Comparison of ENCODE assay signal across 11 cellular contexts in genomic region chr9:74499770-74500583, GRCh38. TPM values are rescaled to one million over a fixed set of nuclear protein-coding genes. Genes with fewer than 3 reads are reported as not detected.
DNase-seq lines count a peak whose midpoint lies in the region; ATAC-seq and TF ChIP-seq lines count a peak whose summit lies in the region.
"Had no signal": no experiment of that assay in that cellular context is flagged by ENCODE, and none has a peak within 500 bp of the region (broad histone marks: within the 10 kb centered on the region; RNA-seq: fewer than 3 reads in every experiment).

No MANE protein-coding gene starts in this region.

- CTCF ChIA-PET in activated CD8-positive, alpha-beta T cell treated with anti-CD3 and anti-CD28 coated beads, Interleukin-2, amount 10 ng/mL, durations not matched to agents 7 days and 5 days (lab: Charles Lee): interaction anchor here (1.2 kb wide), 1 partner anchor 55 kb away, joined by 3 read pairs; no protein-coding TSS in a partner anchor

- no peak for ATAC-seq in activated CD8-positive, alpha-beta T cell treated with anti-CD3 and anti-CD28 coated beads, Interleukin-2, amount 10 ng/mL, durations not matched to agents 7 days and 5 days
- ATAC-seq in heart right ventricle: no peak
- ATAC-seq in left lobe of liver: no peak
- ATAC-seq: pancreas had no signal

- TF ChIP-seq POLR2A in erythroblast (IDR thresholded peaks at IDR 0.05; ENCODE audit: low read length): no peak

- H3K9ac ChIP-seq in ES-I3 (ENCODE audit: low read depth, low read length) (peak overlapping the region; percentile 68; the same call in 1 of the 2 replicates), rectal smooth muscle tissue (ENCODE audit: low read length) (no peak overlapping the region)

- no peaks in the 10 kb centered on the region for H3K9me3 ChIP-seq in ES-I3 (ENCODE audit: control insufficient read depth, insufficient read depth, low read length)
- H3K9me3 ChIP-seq in heart right ventricle: no peaks in the 10 kb centered on the region
- H3K9me3 ChIP-seq: pancreas had no signal

- no peak overlapping the region for H3K27ac ChIP-seq in heart right ventricle
- H3K27ac ChIP-seq in rectal smooth muscle tissue (ENCODE audit: low read depth, low read length): no peak overlapping the region
- H3K27ac ChIP-seq: pancreas, SK-N-MC had no signal

- H3K9me3 Mint-ChIP-seq in activated CD8-positive, alpha-beta T cell treated with anti-CD3 and anti-CD28 coated beads, Interleukin-2, amount 10 ng/mL, durations not matched to agents 7 days and 5 days (ENCODE audit: insufficient read depth): no peaks in the 10 kb centered on the region
- H3K9me3 Mint-ChIP-seq: central memory CD8-positive, alpha-beta T cell had no signal

- H3K4me1 ChIP-seq in ES-I3 (ENCODE audit: insufficient read depth, low read length) (no peaks in the 10 kb centered on the region), heart right ventricle (peaks cover 0 to 28% (median 20%) of the 10 kb centered on the region in 9 donors), rectal smooth muscle tissue (ENCODE audit: control insufficient read depth, insufficient read depth, low read length) (no peaks in the 10 kb centered on the region)

- peak overlapping the region; percentile 21 to 67 (median 61) for H3K4me3 ChIP-seq in heart right ventricle
- peak overlapping the region; percentile 62 for H3K4me3 ChIP-seq in rectal smooth muscle tissue (ENCODE audit: low read length)
- H3K4me3 ChIP-seq: SK-N-MC had no signal

- intact Hi-C loops in heart right ventricle (cut with DNase I): no loop called here

- peak overlapping the region; percentile 92 for H3K4me3 Mint-ChIP-seq in activated CD8-positive, alpha-beta T cell treated with anti-CD3 and anti-CD28 coated beads, Interleukin-2, amount 10 ng/mL, durations not matched to agents 7 days and 5 days

- POLR2A ChIA-PET in activated CD8-positive, alpha-beta T cell treated with anti-CD3 and anti-CD28 coated beads, Interleukin-2, amount 10 ng/mL, durations not matched to agents 7 days and 5 days (lab: Charles Lee): no interaction called here

- no peaks in the 10 kb centered on the region for H3K36me3 ChIP-seq in ES-I3 (ENCODE audit: insufficient read depth, low read length)
- H3K36me3 ChIP-seq in heart right ventricle: no peaks in the 10 kb centered on the region
- no peaks in the 10 kb centered on the region for H3K36me3 ChIP-seq in rectal smooth muscle tissue (ENCODE audit: control insufficient read depth, insufficient read depth, low read length)
- H3K36me3 ChIP-seq: pancreas had no signal

- peaks cover 59% of the 10 kb centered on the region for H3K27me3 Mint-ChIP-seq in activated CD8-positive, alpha-beta T cell treated with anti-CD3 and anti-CD28 coated beads, Interleukin-2, amount 10 ng/mL, durations not matched to agents 7 days and 5 days (ENCODE audit: low read depth)

- no peak for TF ChIP-seq CTCF in heart right ventricle (IDR thresholded peaks at IDR 0.05)

- DNase-seq in activated CD8-positive, alpha-beta T cell treated with anti-CD3 and anti-CD28 coated beads, Interleukin-2, amount 10 ng/mL, durations not matched to agents 7 days and 5 days: no peak
- DNase-seq in heart right ventricle (peak in 1 of 2 donors; percentile 4), UCSD-AML1 (lab: John Stamatoyannopoulos, UW; ENCODE audit: unreplicated experiment) (no peak), left lobe of liver (ENCODE audit: low spot score) (no peak), SKM-1 (lab: John Stamatoyannopoulos, UW; ENCODE audit: unreplicated experiment) (no peak), erythroblast (lab: John Stamatoyannopoulos, UW) (no peak)

- no peaks in the 10 kb centered on the region for H3K36me3 Mint-ChIP-seq in activated CD8-positive, alpha-beta T cell treated with anti-CD3 and anti-CD28 coated beads, Interleukin-2, amount 10 ng/mL, durations not matched to agents 7 days and 5 days (ENCODE audit: low read depth)

- H3K27ac Mint-ChIP-seq in activated CD8-positive, alpha-beta T cell treated with anti-CD3 and anti-CD28 coated beads, Interleukin-2, amount 10 ng/mL, durations not matched to agents 7 days and 5 days: no peak overlapping the region

- 10 to 12% methylated on average over 32 of the region's 32 CpGs for WGBS in heart right ventricle, 2 donors

- H3K27me3 ChIP-seq in heart right ventricle (peaks cover 0 to 80% (median 49%) of the 10 kb centered on the region in 7 donors), rectal smooth muscle tissue (ENCODE audit: control insufficient read depth, insufficient read depth, low read length) (peaks cover 16% of the 10 kb centered on the region)

- H3K4me1 Mint-ChIP-seq in activated CD8-positive, alpha-beta T cell treated with anti-CD3 and anti-CD28 coated beads, Interleukin-2, amount 10 ng/mL, durations not matched to agents 7 days and 5 days (ENCODE audit: low read depth): peaks cover 35% of the 10 kb centered on the region

RNA-seq across cellular contexts. Expression of gene RORB, which starts 2.8 kb away (rescaled TPM):
- under 1 TPM; 0.08 to 0.16 TPM for total RNA-seq in activated CD8-positive, alpha-beta T cell treated with anti-CD3 and anti-CD28 coated beads, Interleukin-2, amount 10 ng/mL, durations not matched to agents 7 days and 5 days
- 1 to 10 TPM; 1.3 to 5.0 (median 3.0) TPM for total RNA-seq in heart right ventricle
- polyA plus RNA-seq in heart right ventricle: under 1 TPM; 0.20 to 0.44 TPM
- total RNA-seq in left lobe of liver: 0.05 TPM
